19 cellular contexts compared by ENCODE assay signal in genomic region chr9:96447406-96447805, GRCh38.
"Had no signal": no experiment of that assay in that cellular context is flagged by ENCODE, and none has a peak within 500 bp of the region (broad histone marks: within the 10 kb centered on the region; RNA-seq: fewer than 3 reads in every experiment).

No MANE protein-coding gene starts in this region.

- H3K27ac Mint-ChIP-seq: activated CD4-positive, alpha-beta T cell treated with anti-CD3 and anti-CD28 coated beads, Interleukin-2, amount 10 ng/mL, durations not matched to agents 7 days and 5 days; activated naive CD8-positive, alpha-beta T cell; nephron progenitor cell; progenitor cell of endocrine pancreas had no signal

- H3K4me3 Mint-ChIP-seq: activated CD4-positive, alpha-beta T cell treated with anti-CD3 and anti-CD28 coated beads, Interleukin-2, amount 10 ng/mL, durations not matched to agents 7 days and 5 days; activated naive CD8-positive, alpha-beta T cell; nephron progenitor cell had no signal

- H3K27me3 Mint-ChIP-seq: activated naive CD8-positive, alpha-beta T cell had no signal

- H3K9me3 Mint-ChIP-seq: activated CD4-positive, alpha-beta T cell treated with anti-CD3 and anti-CD28 coated beads, Interleukin-2, amount 10 ng/mL, durations not matched to agents 7 days and 5 days; nephron progenitor cell had no signal

- DNase-seq: activated CD4-positive, alpha-beta T cell treated with anti-CD3 and anti-CD28 coated beads, Interleukin-2, amount 10 ng/mL, durations not matched to agents 7 days and 5 days; activated CD8-positive, alpha-beta memory T cell treated with anti-CD3 and anti-CD28 coated beads for 24 hours; activated CD8-positive, alpha-beta memory T cell treated with anti-CD3 and anti-CD28 coated beads, Interleukin-2, amount 50 U/mL, for 48 hours; activated gamma-delta T cell; body of pancreas; caudate nucleus; dorsolateral prefrontal cortex; foreskin keratinocyte; glutamatergic neuron; hypothalamus; lower lobe of right lung; nephron progenitor cell; nucleus accumbens; stimulated activated naive CD8-positive, alpha-beta T cell treated with anti-CD3 and anti-CD28 coated beads, Interleukin-15, Interleukin-2, amounts not matched to agents 100 U/mL and 50 U/mL, for 24 hours; substantia nigra; T1000 had no signal

- H3K4me3 ChIP-seq: body of pancreas, dorsolateral prefrontal cortex, lower lobe of right lung, tibial nerve had no signal

- H3K36me3 Mint-ChIP-seq: activated naive CD8-positive, alpha-beta T cell had no signal
